10 cellular contexts compared by ENCODE assay signal in the genomic region with DNA sequence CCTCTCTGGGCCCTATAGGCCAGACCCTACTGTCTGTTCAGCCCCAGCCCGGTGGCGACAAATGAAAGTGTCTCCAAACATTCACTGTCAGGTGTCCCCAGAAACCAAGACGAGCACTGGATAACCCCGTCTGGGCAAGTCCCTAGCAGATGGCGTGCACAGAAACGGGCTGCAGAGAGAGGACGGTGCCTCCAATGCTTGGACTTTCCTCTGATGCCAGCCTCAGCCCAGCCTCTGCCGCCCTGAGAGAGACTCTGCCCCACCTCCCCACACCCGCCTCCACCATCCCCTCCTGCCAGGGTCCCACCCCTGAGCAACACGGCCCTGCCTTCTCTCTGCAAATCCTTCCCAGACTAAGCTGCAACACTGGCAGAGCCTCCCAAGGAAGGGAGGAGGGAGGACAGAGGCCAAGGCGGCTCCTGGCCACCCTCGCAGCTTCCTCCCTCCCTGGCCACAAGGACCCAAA. TPM values are rescaled to one million over a fixed set of nuclear protein-coding genes. Genes with fewer than 3 reads are reported as not detected.
A peak's percentile ranks its signal among the peaks of the same experiment; 100 is the strongest.
DNase-seq lines count a peak whose midpoint lies in the region; ATAC-seq and TF ChIP-seq lines count a peak whose summit lies in the region.
"Had no signal": no experiment of that assay in that cellular context is flagged by ENCODE, and none has a peak within 500 bp of the region (broad histone marks: within the 10 kb centered on the region; RNA-seq: fewer than 3 reads in every experiment).

No MANE protein-coding gene starts in this region.

- no peaks in the 10 kb centered on the region for H3K36me3 ChIP-seq in spleen

- ATAC-seq in HG03025 (IDR thresholded peaks at IDR 0.05; ENCODE audit: low FRiP score, unreplicated experiment) (no peak), GM19455 (IDR thresholded peaks at IDR 0.05; ENCODE audit: unreplicated experiment) (no peak)

- peak; percentile 52 to 79 for DNase-seq in SHP77 (lab: John Stamatoyannopoulos, UW)
- DNase-seq in SHP77 treated with DMSO at 0.1 percent for 48 hours (lab: John Stamatoyannopoulos, UW) = no peak
- peak; percentile 16 for DNase-seq in NCI-H2196 treated with DMSO at 0.1 percent for 48 hours (lab: John Stamatoyannopoulos, UW; ENCODE audit: unreplicated experiment)
- no peak for DNase-seq in coronary artery (ENCODE audit: low spot score)
- DNase-seq in spleen = no peak
- no peak for DNase-seq in stimulated activated CD4-positive, alpha-beta T cell treated with anti-CD3 and anti-CD28 coated beads, Interleukin-1b, Interleukin-23, amount 100 ng/mL, for 48 hours
- DNase-seq: hippocampal formation had no signal

- H3K4me1 ChIP-seq in spleen = peaks cover 52 to 88% (median 68%) of the 10 kb centered on the region in 6 donors

- intact Hi-C loops in spleen (cut with DNase I; ENCODE audit: low total_unique reads) = no loop called here

- 38 to 47% (median 42%) methylated on average over 8 to 12 of the region's 12 CpGs for WGBS in spleen, 5 donors

- peak overlapping the region; percentile 11 for H3K4me3 ChIP-seq in coronary artery
- peak overlapping the region in 1 of 8 donors; percentile 55 for H3K4me3 ChIP-seq in spleen

- TF ChIP-seq POLR2A in spleen (IDR thresholded peaks at IDR 0.05) = no peak

- no peak for TF ChIP-seq CTCF in coronary artery (IDR thresholded peaks at IDR 0.05)
- TF ChIP-seq CTCF in spleen (IDR thresholded peaks at IDR 0.05 in 8 of 11, conservative IDR thresholded peaks at IDR 0.05 in 3 of 11) = no peak

- H3K9me3 ChIP-seq in spleen = no peaks in the 10 kb centered on the region

- H3K27ac ChIP-seq in coronary artery (peak overlapping the region in 1 of 2 donors; percentile 75), spleen (peak overlapping the region; percentile 73 to 97 (median 90))

- H3K27me3 ChIP-seq in spleen (replicated peaks in 1 of 7) = no peaks in the 10 kb centered on the region

RNA-seq across cellular contexts. Expression of a gene that starts 7.4 kb away (rescaled TPM):
- 10 to 100 TPM; 33.3 to 47.4 (median 42.3) TPM for total RNA-seq in spleen
- 10 to 100 TPM; 21.2 to 22.4 (median 21.6) TPM for polyA plus RNA-seq in spleen

RNA-seq across cellular contexts. Expression of a gene that starts 36.0 kb away (rescaled TPM):
- not detected for total RNA-seq in spleen
- not detected for polyA plus RNA-seq in spleen
- total RNA-seq: progenitor cell of endocrine pancreas had no signal

RNA-seq across cellular contexts. Expression of a gene that starts 43.1 kb away (rescaled TPM):
- 10 to 100 TPM; 25.3 to 37.3 (median 32.2) TPM for total RNA-seq in spleen
- 10 to 100 TPM; 26.6 to 50.9 (median 48.9) TPM for polyA plus RNA-seq in spleen

RNA-seq across cellular contexts. Expression of a gene that starts 46.6 kb away (rescaled TPM):
- 10 to 100 TPM in 6 of 7 donors, 1 to 10 TPM in 1; 7.1 to 17.1 (median 13.2) TPM for total RNA-seq in spleen
- polyA plus RNA-seq in spleen = 1 to 10 TPM; 1.2 to 4.4 (median 2.2) TPM

Comparison
In these comparisons a context has a peak if more than half of its experiments do, and no peak if none do; other contexts are left out.
1. DNase-seq: peak in SHP77 (2 of 2) and NCI-H2196 treated with DMSO at 0.1 percent for 48 hours (single experiment); none in SHP77 treated with DMSO at 0.1 percent for 48 hours (single experiment), coronary artery (single experiment), spleen (single experiment) and stimulated activated CD4-positive, alpha-beta T cell treated with anti-CD3 and anti-CD28 coated beads, Interleukin-1b, Interleukin-23, amount 100 ng/mL, for 48 hours (single experiment).